Comparison of ENCODE assay signal across 8 cellular contexts in genomic region chr4:168451744-168452394, GRCh38. TPM values are rescaled to one million over a fixed set of nuclear protein-coding genes. Genes with fewer than 3 reads are reported as not detected.
A peak's percentile ranks its signal among the peaks of the same experiment; 100 is the strongest.
DNase-seq lines count a peak whose midpoint lies in the region; ATAC-seq, FAIRE-seq and TF ChIP-seq lines count a peak whose summit lies in the region.

No MANE protein-coding gene starts in this region.

- ATAC-seq in A549, result peak; percentile 92 to 97
- peak; percentile 78 for ATAC-seq in GM21390 (IDR thresholded peaks at IDR 0.05; ENCODE audit: unreplicated experiment)
- ATAC-seq in upper lobe of right lung, result peak; percentile 55

- intact Hi-C loops in mammary epithelial cell (cut with micrococcal nuclease) (no loop called here), upper lobe of right lung (cut with DNase I) (no loop called here)

- H3K4me2 ChIP-seq in A549, result peak overlapping the region; percentile 67
- H3K4me2 ChIP-seq in mammary epithelial cell (ENCODE audit: insufficient read depth, low read depth, low read length), result peak overlapping the region; percentile 20

- TF ChIP-seq RAD21 in A549 (conservative IDR thresholded peaks at IDR 0.05 in 1 of 2, IDR thresholded peaks at IDR 0.05 in 1 of 2), result peak in 1 of 2 experiments; percentile 7; a peak in 1 of 5 replicates

- no peak for TF ChIP-seq EP300 in A549 (IDR thresholded peaks at IDR 0.05)

- H3K27ac ChIP-seq in A549 (peak overlapping the region; percentile 60 to 84), mammary epithelial cell (ENCODE audit: insufficient read depth, low read depth, low read length) (no peak overlapping the region), upper lobe of right lung (no peak overlapping the region)

- CTCF ChIA-PET in A549 (lab: Yijun Ruan, JAX) (interaction anchor here (1.6 kb wide), 1 partner anchor 76 kb away, joined by 3 read pairs; no protein-coding TSS in a partner anchor), mammary epithelial cell (lab: Charles Lee; ENCODE audit: low non-redundant PET) (interaction anchor here (0.5 kb wide), 1 partner anchor 298 kb away, joined by 3 read pairs; no protein-coding TSS in a partner anchor)

- H3K79me2 ChIP-seq in mammary epithelial cell (ENCODE audit: insufficient read depth, low read length), result no peaks in the 10 kb centered on the region

- H3K4me1 ChIP-seq in A549 (peaks cover 43% of the 10 kb centered on the region), mammary epithelial cell (ENCODE audit: insufficient read depth, low read length) (peaks cover 13% of the 10 kb centered on the region), upper lobe of right lung (no peaks in the 10 kb centered on the region)

- H3K9me3 ChIP-seq in A549, result no peaks in the 10 kb centered on the region
- H3K9me3 ChIP-seq in mammary epithelial cell (replicated peaks; ENCODE audit: insufficient read depth, low read length), result no peaks in the 10 kb centered on the region
- no peaks in the 10 kb centered on the region for H3K9me3 ChIP-seq in upper lobe of right lung

- no peak for FAIRE-seq in A549 (lab: Jason Lieb, UNC)
- FAIRE-seq in HTR-8/SVneo (lab: Jason Lieb, UNC), result peak; percentile 26

- no peaks in the 10 kb centered on the region for H3K27me3 ChIP-seq in mammary epithelial cell (ENCODE audit: insufficient read depth, low read length)
- H3K27me3 ChIP-seq in upper lobe of right lung, result no peaks in the 10 kb centered on the region

- H3K4me3 ChIP-seq in A549 (no peak overlapping the region), mammary epithelial cell (replicated peaks in 1 of 3; ENCODE audit: insufficient read depth in 1 of 3, low read depth in 2 of 3, low read length in 3 of 3) (no peak overlapping the region), upper lobe of right lung (no peak overlapping the region)

- H4K20me1 ChIP-seq in mammary epithelial cell (ENCODE audit: insufficient read depth, low read length), result no peaks in the 10 kb centered on the region

- H2AFZ ChIP-seq in mammary epithelial cell (ENCODE audit: low read depth, low read length), result no peak overlapping the region

- H3K36me3 ChIP-seq in mammary epithelial cell (ENCODE audit: insufficient read depth, low read length), result peaks cover 3% of the 10 kb centered on the region
- H3K36me3 ChIP-seq in upper lobe of right lung, result peaks cover 35% of the 10 kb centered on the region

- H3K9ac ChIP-seq in mammary epithelial cell (ENCODE audit: insufficient read depth, low read length), result no peak overlapping the region

- peak in 1 of 2 experiments; percentile 81 for DNase-seq in A549 (ENCODE audit: low read depth in 1 of 2, low spot score in 1 of 2)
- peak; percentile 36 for DNase-seq in HTR-8/SVneo (ENCODE audit: insufficient read length, low spot score)
- DNase-seq in mammary epithelial cell, result peak; percentile 84
- DNase-seq in upper lobe of right lung, result no peak
- DNase-seq in cerebellar nuclear complex (lab: John Stamatoyannopoulos, UW), result no peak
- DNase-seq in NCI-H1694 treated with DMSO at 0.1 percent for 48 hours (lab: John Stamatoyannopoulos, UW), result no peak
- no peak for DNase-seq in NCI-H748 (lab: John Stamatoyannopoulos, UW; ENCODE audit: unreplicated experiment)

- POLR2A ChIA-PET in A549 (lab: Yijun Ruan, JAX), result interaction anchor here (1.2 to 1.3 kb wide), 2 partner anchors 12 to 28 kb away, joined by 4 to 11 read pairs; partner anchors contain the start of gene DDX60L

- TF ChIP-seq CTCF in A549 (IDR thresholded peaks at IDR 0.05) (no peak), mammary epithelial cell (conservative IDR thresholded peaks at IDR 0.05 in 1 of 2, IDR thresholded peaks at IDR 0.05 in 1 of 2; ENCODE audit: extremely low read depth in 1 of 2, insufficient read depth in 1 of 2, low read depth in 1 of 2, low read length in 2 of 2) (no peak), upper lobe of right lung (IDR thresholded peaks at IDR 0.05) (no peak)

- 0% methylated on average over 1 of the region's 1 CpG for WGBS in A549 (ENCODE audit: missing lambda C conversion rate)
- 80% methylated on average over 1 of the region's 1 CpG for WGBS in mammary epithelial cell (ENCODE audit: low coverage, missing lambda C conversion rate)

- dilution Hi-C loops in mammary epithelial cell (cut with HindIII; ENCODE audit: low sequenced_read_pairs), result loop anchor here (5.0 kb wide), 1 partner anchor 50 kb away; no protein-coding TSS in a partner anchor

- no TSS peak for BruUV-seq in mammary epithelial cell (replicated peaks; lab: Mats Ljungman, UMichigan)

- no peak for TF ChIP-seq POLR2A in A549 (IDR thresholded peaks at IDR 0.05; ENCODE audit: low read length)

- in situ Hi-C loops in mammary epithelial cell (cut with MboI; ENCODE audit: low sequenced_read_pairs in 2 of 2), result no loop called here

TF ChIP-seq in A549, 52 proteins besides CTCF, POLR2A, EP300 and RAD21 (continues in another document):
- TF ChIP-seq E2F6 (IDR thresholded peaks at IDR 0.05; ENCODE audit: borderline replicate concordance, low read depth), result no peak
- peak; percentile 87 for TF ChIP-seq JUNB (IDR thresholded peaks at IDR 0.05)
- TF ChIP-seq RFX5 (IDR thresholded peaks at IDR 0.05), result no peak
- TF ChIP-seq FOSB (CRISPR knock-in tag; IDR thresholded peaks at IDR 0.05), result no peak
- TF ChIP-seq ZSCAN20 (CRISPR knock-in tag; IDR thresholded peaks at IDR 0.05), result no peak
- no peak for TF ChIP-seq REST (IDR thresholded peaks at IDR 0.05)
- TF ChIP-seq PBX3 (IDR thresholded peaks at IDR 0.05), result no peak
- no peak for TF ChIP-seq ATOH8 (CRISPR knock-in tag; IDR thresholded peaks at IDR 0.05; ENCODE audit: low read depth)
- peak; percentile 87 for TF ChIP-seq FOSL2 (IDR thresholded peaks at IDR 0.05)
- TF ChIP-seq FOSL2 (CRISPR knock-in tag; IDR thresholded peaks at IDR 0.05), result peak; percentile 97
- no peak for TF ChIP-seq MAZ (IDR thresholded peaks at IDR 0.05; ENCODE audit: borderline replicate concordance, low read depth, low read length)

RNA-seq across cellular contexts. Expression of gene DDX60L, which starts 28.4 kb away (rescaled TPM):
- 15.4 and 20.5 TPM in 2 replicates for polyA plus RNA-seq in A549 (2011; rRNA removed)
- 3.8 and 4.5 TPM in 2 replicates for polyA plus RNA-seq in A549 (2012; cell fraction: cytosol; rRNA removed)
- 3.9 and 8.1 TPM in 2 replicates for polyA plus RNA-seq in A549 (2012; cell fraction: nucleus; rRNA removed)
- polyA plus RNA-seq in A549 (2017; fragmentation: RNase III; extraction: RNeasy Plus Mini Kit Qiagen cat#74134 plus additional on column Dnase treatment), result 11.1 to 12.2 TPM (median 12.0 TPM) in 3 replicates
- polyA minus RNA-seq in A549 (2011; rRNA and poly(A)+ RNA removed), result 13.0 and 23.2 TPM in 2 replicates
- total RNA-seq in mammary epithelial cell, result 10 to 100 TPM in 1 of 2 donors, 1 to 10 TPM in 1; 6.8 to 12.2 TPM
- polyA plus RNA-seq in mammary epithelial cell, result 5.7 TPM
- polyA minus RNA-seq in mammary epithelial cell, result 11.7 TPM
- total RNA-seq in upper lobe of right lung, result 48.0 TPM

RNA-seq across cellular contexts. Expression of gene PALLD, which starts 45.0 kb away (rescaled TPM):
- polyA plus RNA-seq in A549 (2011; rRNA removed) (88.8 and 99.3 TPM in 2 replicates), A549 (2017; fragmentation: RNase III; extraction: RNeasy Plus Mini Kit Qiagen cat#74134 plus additional on column Dnase treatment) (113 to 134 TPM (median 123 TPM) in 3 replicates), mammary epithelial cell (122 TPM)
- 46.5 and 60.1 TPM in 2 replicates for polyA plus RNA-seq in A549 (2012; cell fraction: cytosol; rRNA removed)
- 58.7 and 75.0 TPM in 2 replicates for polyA plus RNA-seq in A549 (2012; cell fraction: nucleus; rRNA removed)
- polyA minus RNA-seq in A549 (2011; rRNA and poly(A)+ RNA removed), result 94.3 and 135 TPM in 2 replicates
- total RNA-seq in mammary epithelial cell (100 to 1,000 TPM; 296 to 380 TPM), upper lobe of right lung (179 TPM)
- 433 TPM for polyA minus RNA-seq in mammary epithelial cell

Comparison
In these comparisons a context has a peak if more than half of its experiments do, and no peak if none do; other contexts are left out.
1. DNase-seq: peak in HTR-8/SVneo (single experiment) and mammary epithelial cell (single experiment); none in upper lobe of right lung (single experiment), cerebellar nuclear complex (0 of 2), NCI-H1694 treated with DMSO at 0.1 percent for 48 hours (single experiment) and NCI-H748 (single experiment).
2. H3K27ac ChIP-seq: peak in A549 (2 of 2); none in mammary epithelial cell (single experiment) and upper lobe of right lung (single experiment).
3. Peak in every context shown above with its lines, with median percentiles within 50 percentile points of each other: ATAC-seq.